ENCODE assay signal across 19 cellular contexts in the genomic region with DNA sequence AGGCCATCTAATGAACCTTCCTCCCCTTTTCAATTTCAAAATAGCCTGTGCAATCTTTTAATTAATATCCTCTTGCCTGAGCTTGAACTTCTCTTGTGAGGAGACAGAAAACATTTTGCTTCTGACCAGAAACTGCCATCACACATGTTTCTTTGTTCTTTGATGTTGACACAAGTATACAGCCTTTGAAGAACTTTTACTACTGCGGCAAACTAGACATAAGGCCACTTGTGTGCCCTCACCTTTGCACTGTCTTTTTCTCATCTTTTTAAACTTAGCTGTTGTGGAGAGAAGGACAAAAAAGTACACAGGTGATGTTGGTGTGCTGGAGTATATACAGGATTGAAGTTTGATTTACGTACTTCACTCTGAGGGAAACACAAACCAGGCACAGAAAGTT.
DNase-seq lines count a peak whose midpoint lies in the region; FAIRE-seq and TF ChIP-seq lines count a peak whose summit lies in the region.
"Had no signal": no experiment of that assay in that cellular context is flagged by ENCODE, and none has a peak within 500 bp of the region (broad histone marks: within the 10 kb centered on the region; RNA-seq: fewer than 3 reads in every experiment).

No MANE protein-coding gene starts in this region.

- H3K9ac ChIP-seq in BLaER1, result no peak overlapping the region
- no peak overlapping the region for H3K9ac ChIP-seq in astrocyte (ENCODE audit: low read length)

- DNase-seq in NCI-H510A treated with DMSO at 0.1 percent for 48 hours (lab: John Stamatoyannopoulos, UW) (peak; percentile 5), NCI-H510A (lab: John Stamatoyannopoulos, UW) (no peak), astrocyte (ENCODE audit: low read depth) (no peak), NCI-H2107 treated with DMSO at 0.1 percent for 48 hours (lab: John Stamatoyannopoulos, UW; ENCODE audit: unreplicated experiment) (no peak)
- DNase-seq in activated CD4-positive, alpha-beta T cell treated with anti-CD3 and anti-CD28 coated beads, Interleukin-2, amount 50 U/mL, for 1 hour, result no peak
- no peak for DNase-seq in stimulated activated CD4-positive, alpha-beta T cell treated with anti-CD3 and anti-CD28 coated beads, Interleukin-2, amount 100 ng/mL, for 24 hours
- DNase-seq: 8988T; C1 segment of cervical spinal cord; CD4-positive, CD25-positive, alpha-beta regulatory T cell; CD8-positive, alpha-beta memory T cell; COR-L47; DMS 273 treated with DMSO at 0.1 percent for 48 hours; DMS79; GF-D8; H9 had no signal

- H3K27ac ChIP-seq in BLaER1, result no peak overlapping the region
- no peak overlapping the region for H3K27ac ChIP-seq in astrocyte (ENCODE audit: low read depth, low read length)

- no peaks in the 10 kb centered on the region for H3K36me3 Mint-ChIP-seq in astrocyte (ENCODE audit: low read depth, unreplicated experiment)
- H3K36me3 Mint-ChIP-seq: CD4-positive, CD25-positive, alpha-beta regulatory T cell; CD8-positive, alpha-beta memory T cell had no signal

- H3K27me3 ChIP-seq in BLaER1 (no peaks in the 10 kb centered on the region), astrocyte (ENCODE audit: insufficient read depth, low read length) (no peaks in the 10 kb centered on the region)

- H3K9me3 ChIP-seq in BLaER1 (peaks cover 16% of the 10 kb centered on the region), astrocyte (ENCODE audit: insufficient read depth, low read depth, low read length) (no peaks in the 10 kb centered on the region)

- H3K27me3 Mint-ChIP-seq in astrocyte (ENCODE audit: low read depth, unreplicated experiment), result no peaks in the 10 kb centered on the region

- H2AFZ ChIP-seq in astrocyte (ENCODE audit: low read depth, low read length), result no peak overlapping the region

- H4K20me1 ChIP-seq in BLaER1 (no peaks in the 10 kb centered on the region), astrocyte (ENCODE audit: insufficient read depth, low read length) (no peaks in the 10 kb centered on the region)

- H3K4me1 ChIP-seq in BLaER1, result peaks cover 66% of the 10 kb centered on the region
- H3K4me1 ChIP-seq in astrocyte (ENCODE audit: insufficient read depth, low read length), result no peaks in the 10 kb centered on the region

- no peak overlapping the region for H3K4me3 ChIP-seq in BLaER1
- no peak overlapping the region for H3K4me3 ChIP-seq in astrocyte (ENCODE audit: insufficient read depth, low read depth, low read length)

- no peak for TF ChIP-seq CTCF in astrocyte (IDR thresholded peaks at IDR 0.05; ENCODE audit: insufficient read depth, low read depth, low read length)

- no peaks in the 10 kb centered on the region for H3K9me3 Mint-ChIP-seq in astrocyte (ENCODE audit: unreplicated experiment)
- H3K9me3 Mint-ChIP-seq: CD4-positive, CD25-positive, alpha-beta regulatory T cell; IgD-negative memory B cell had no signal

- peaks cover 3% of the 10 kb centered on the region for H3K4me1 Mint-ChIP-seq in astrocyte (ENCODE audit: low read depth, unreplicated experiment)

- peak; percentile 49 for FAIRE-seq in astrocyte (lab: Jason Lieb, UNC)
- FAIRE-seq: H1, HTR-8/SVneo had no signal

- no peaks in the 10 kb centered on the region for H3K79me2 ChIP-seq in astrocyte (ENCODE audit: insufficient read depth, low read length)

- H3K4me2 ChIP-seq in BLaER1 (peak overlapping the region; percentile 27; the same call in 1 of the 2 replicates), astrocyte (ENCODE audit: low read length) (no peak overlapping the region)

- H3K27ac Mint-ChIP-seq in astrocyte (ENCODE audit: unreplicated experiment), result no peak overlapping the region
- H3K27ac Mint-ChIP-seq: CD4-positive, CD25-positive, alpha-beta regulatory T cell; CD8-positive, alpha-beta memory T cell; H9 had no signal

- no peak overlapping the region for H3K4me3 Mint-ChIP-seq in astrocyte (ENCODE audit: unreplicated experiment)
- H3K4me3 Mint-ChIP-seq: CD4-positive, CD25-positive, alpha-beta regulatory T cell; CD8-positive, alpha-beta memory T cell; H9 had no signal

- H3K36me3 ChIP-seq in BLaER1 (no peaks in the 10 kb centered on the region), astrocyte (ENCODE audit: insufficient read depth, low read length) (no peaks in the 10 kb centered on the region)
